8 cellular contexts compared by ENCODE assay signal in the genomic region with DNA sequence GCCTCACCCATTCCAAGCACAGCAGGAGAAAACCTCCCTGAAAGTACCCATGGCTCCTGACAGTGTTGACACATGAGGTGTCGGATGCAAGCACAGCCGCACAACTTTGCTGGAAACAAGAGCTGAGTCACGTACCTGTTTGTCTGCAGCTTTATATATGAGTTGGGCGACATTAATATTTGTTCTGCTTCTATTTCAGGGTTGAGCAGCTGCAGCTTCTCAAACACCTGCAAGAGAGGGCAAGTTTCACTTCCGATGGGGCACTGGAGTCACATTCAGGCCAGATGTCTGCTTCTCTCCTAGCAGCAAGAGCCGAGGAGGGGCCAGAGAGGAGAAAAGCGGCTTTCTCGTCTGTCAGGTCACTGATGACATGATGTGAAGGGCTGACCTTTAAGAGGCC.
A peak's percentile ranks its signal among the peaks of the same experiment; 100 is the strongest.
DNase-seq lines count a peak whose midpoint lies in the region; ATAC-seq and TF ChIP-seq lines count a peak whose summit lies in the region.

No MANE protein-coding gene starts in this region.

- peaks cover 30% of the 10 kb centered on the region for H3K4me1 ChIP-seq in thymus (ENCODE audit: control insufficient read depth, insufficient read depth, low read length)

- BruUV-seq in MCF 10A (replicated peaks; lab: Mats Ljungman, UMichigan): no TSS peak

- POLR2A ChIA-PET in MCF 10A (lab: Yijun Ruan, JAX): no interaction called here

- ATAC-seq in HG02973 (IDR thresholded peaks at IDR 0.05; ENCODE audit: unreplicated experiment): peak; percentile 83

- 16% methylated on average over 8 of the region's 8 CpGs for WGBS in thymus

- intact Hi-C loops in MCF 10A (cut with micrococcal nuclease): no loop called here

- no peak overlapping the region for H3K4me3 Mint-ChIP-seq in activated naive CD4-positive, alpha-beta T cell treated with anti-CD3 and anti-CD28 coated beads, Interleukin-2, amount 10 ng/mL, durations not matched to agents 7 days and 5 days
- H3K4me3 Mint-ChIP-seq in MCF 10A (ENCODE audit: unreplicated experiment): no peak overlapping the region

- H3K9me3 ChIP-seq in thymus (ENCODE audit: control insufficient read depth): no peaks in the 10 kb centered on the region

- H3K27ac ChIP-seq in thymus (ENCODE audit: low read depth): peak overlapping the region; percentile 83

- peak overlapping the region; percentile 85 for H3K27ac Mint-ChIP-seq in activated naive CD4-positive, alpha-beta T cell treated with anti-CD3 and anti-CD28 coated beads, Interleukin-2, amount 10 ng/mL, durations not matched to agents 7 days and 5 days
- no peak overlapping the region for H3K27ac Mint-ChIP-seq in MCF 10A (ENCODE audit: low read depth, unreplicated experiment)

- DNase-seq in activated naive CD4-positive, alpha-beta T cell treated with anti-CD3 and anti-CD28 coated beads, Interleukin-2, amount 10 ng/mL, durations not matched to agents 7 days and 5 days: no peak
- DNase-seq in activated naive CD4-positive, alpha-beta T cell treated with Interleukin-2 at 50 U/mL for 16 hours: no peak
- DNase-seq in NCI-H748 treated with DMSO at 0.1 percent for 48 hours (lab: John Stamatoyannopoulos, UW) (peak; percentile 75), HuH-7.5 (ENCODE audit: low spot score) (no peak), dermis blood vessel endothelial cell (no peak), MCF 10A (ENCODE audit: unreplicated experiment) (no peak)

- H3K36me3 Mint-ChIP-seq in activated naive CD4-positive, alpha-beta T cell treated with anti-CD3 and anti-CD28 coated beads, Interleukin-2, amount 10 ng/mL, durations not matched to agents 7 days and 5 days: peaks cover 69% of the 10 kb centered on the region
- H3K36me3 Mint-ChIP-seq in MCF 10A (ENCODE audit: insufficient read depth, unreplicated experiment): no peaks in the 10 kb centered on the region

- H3K27me3 ChIP-seq in thymus (ENCODE audit: control insufficient read depth, insufficient read depth): no peaks in the 10 kb centered on the region

- no peak overlapping the region for H3K4me3 ChIP-seq in thymus (ENCODE audit: low read length)

- TF ChIP-seq CTCF in MCF 10A (IDR thresholded peaks at IDR 0.05; ENCODE audit: unreplicated experiment): no peak

- H3K9me3 Mint-ChIP-seq in activated naive CD4-positive, alpha-beta T cell treated with anti-CD3 and anti-CD28 coated beads, Interleukin-2, amount 10 ng/mL, durations not matched to agents 7 days and 5 days: no peaks in the 10 kb centered on the region
- no peaks in the 10 kb centered on the region for H3K9me3 Mint-ChIP-seq in MCF 10A (ENCODE audit: unreplicated experiment)

- CTCF ChIA-PET in activated naive CD4-positive, alpha-beta T cell treated with anti-CD3 and anti-CD28 coated beads, Interleukin-2, amount 10 ng/mL, durations not matched to agents 7 days and 5 days (lab: Charles Lee): interaction anchor here (0.8 to 2.6 kb wide), 5 partner anchors 14 to 241 kb away, joined by 3 to 12 read pairs (median 4); no protein-coding TSS in a partner anchor
- CTCF ChIA-PET in MCF 10A (lab: Yijun Ruan, JAX): interaction anchor here (0.6 to 0.7 kb wide), 3 partner anchors 40 to 848 kb away, joined by 3 to 4 read pairs (median 3); a partner anchor contains a TSS

- peaks cover 82% of the 10 kb centered on the region for H3K36me3 ChIP-seq in thymus (ENCODE audit: control insufficient read depth, insufficient read depth)

- H3K4me1 Mint-ChIP-seq in activated naive CD4-positive, alpha-beta T cell treated with anti-CD3 and anti-CD28 coated beads, Interleukin-2, amount 10 ng/mL, durations not matched to agents 7 days and 5 days: peaks cover 3% of the 10 kb centered on the region
- H3K4me1 Mint-ChIP-seq in MCF 10A (ENCODE audit: insufficient read depth, unreplicated experiment): no peaks in the 10 kb centered on the region

- no peaks in the 10 kb centered on the region for H3K27me3 Mint-ChIP-seq in activated naive CD4-positive, alpha-beta T cell treated with anti-CD3 and anti-CD28 coated beads, Interleukin-2, amount 10 ng/mL, durations not matched to agents 7 days and 5 days
- no peaks in the 10 kb centered on the region for H3K27me3 Mint-ChIP-seq in MCF 10A (ENCODE audit: insufficient read depth, unreplicated experiment)
